27 cellular contexts compared by ENCODE assay signal in genomic region chr13:94776956-94777355, GRCh38.
"Had no signal": no experiment of that assay in that cellular context is flagged by ENCODE, and none has a peak within 500 bp of the region (broad histone marks: within the 10 kb centered on the region; RNA-seq: fewer than 3 reads in every experiment).

No MANE protein-coding gene starts in this region.

- FAIRE-seq: colon, endometrium, islet of Langerhans, keratinocyte had no signal

- H3K9me3 ChIP-seq: gastrocnemius medialis, left lung, lower lobe of right lung had no signal

- H3K36me3 ChIP-seq: esophagus squamous epithelium, gastrocnemius medialis, heart right ventricle, left lung, lower lobe of right lung had no signal

- H3K27ac Mint-ChIP-seq: effector memory CD8-positive, alpha-beta T cell; endodermal cell had no signal

- H3K4me3 Mint-ChIP-seq: effector memory CD8-positive, alpha-beta T cell; endodermal cell had no signal

- H3K27me3 ChIP-seq: dorsolateral prefrontal cortex, esophagus squamous epithelium, gastrocnemius medialis, heart right ventricle, left lung had no signal

- H3K27ac ChIP-seq: coronary artery, dorsolateral prefrontal cortex, epithelial cell of prostate, esophagus squamous epithelium, gastrocnemius medialis, heart right ventricle, left lung, lower lobe of right lung had no signal

- H3K4me1 ChIP-seq: esophagus squamous epithelium, gastrocnemius medialis, heart right ventricle, left lung, lower lobe of right lung had no signal

- DNase-seq: dermis blood vessel endothelial cell; dorsolateral prefrontal cortex; effector CD8-positive, alpha-beta T cell; effector memory CD8-positive, alpha-beta T cell; endodermal cell; erythroblast; esophagus squamous epithelium; foreskin fibroblast; foreskin melanocyte; gastrocnemius medialis; glutamatergic neuron; head of caudate nucleus; heart right ventricle; hippocampal formation; left cardiac atrium; left lung; left ventricle myocardium superior; lower lobe of right lung; mesendoderm; midbrain had no signal

- H3K4me3 ChIP-seq: coronary artery, dorsolateral prefrontal cortex, esophagus squamous epithelium, gastrocnemius medialis, heart right ventricle, left lung, lower lobe of right lung had no signal

- ATAC-seq: effector memory CD8-positive, alpha-beta T cell; esophagus mucosa; gastrocnemius medialis; heart right ventricle; left cardiac atrium; left lung; left ventricle myocardium superior; lower lobe of right lung had no signal
